Comparison of ENCODE assay signal across 1 cellular context in the genomic region with DNA sequence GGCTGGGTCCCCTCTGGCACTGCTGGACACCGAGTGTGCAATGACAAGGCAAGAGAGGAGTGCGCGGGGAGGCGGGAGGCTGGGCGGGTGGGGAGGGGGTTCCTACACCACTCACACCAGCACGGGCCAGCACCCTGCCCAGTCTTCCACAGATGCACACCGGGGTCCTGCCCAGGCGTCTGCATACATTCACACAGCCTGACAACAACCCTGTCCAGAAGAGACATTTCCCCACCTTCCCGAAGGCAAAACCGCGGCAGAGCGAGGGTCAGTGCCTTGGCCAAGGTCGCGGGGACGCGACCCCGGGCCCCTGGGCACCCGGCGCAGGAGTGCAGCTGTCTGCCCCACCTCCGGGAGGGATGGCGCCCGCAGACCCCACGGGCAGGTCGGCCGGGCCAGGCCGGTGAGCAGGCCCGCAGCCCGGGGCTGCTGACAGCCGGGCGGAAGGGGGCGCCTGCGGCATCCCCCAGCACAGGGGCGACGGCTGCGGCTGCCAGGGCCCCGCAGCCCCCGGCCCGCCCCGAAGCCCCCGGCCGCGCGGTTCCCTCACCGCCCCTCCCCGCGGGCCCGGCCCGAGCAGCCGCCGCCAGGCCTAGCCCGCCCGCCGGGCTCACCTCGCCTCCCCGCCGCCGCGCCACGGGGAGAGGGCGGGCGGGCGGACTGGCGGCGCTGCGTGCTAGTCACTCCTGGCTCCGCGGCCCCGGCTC.
TF ChIP-seq lines count a peak whose summit lies in the region.

No MANE protein-coding gene starts in this region.

TF ChIP-seq in liver, 16 proteins besides CTCF, POLR2A, EP300 and RAD21 (continued from another document):
- no peak for TF ChIP-seq TAF1 (conservative IDR thresholded peaks at IDR 0.05)
- TF ChIP-seq HNF4A (conservative IDR thresholded peaks at IDR 0.05) = no peak
- TF ChIP-seq, protein P1, sequence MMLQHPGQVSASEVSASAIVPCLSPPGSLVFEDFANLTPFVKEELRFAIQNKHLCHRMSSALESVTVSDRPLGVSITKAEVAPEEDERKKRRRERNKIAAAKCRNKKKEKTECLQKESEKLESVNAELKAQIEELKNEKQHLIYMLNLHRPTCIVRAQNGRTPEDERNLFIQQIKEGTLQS (IDR thresholded peaks at IDR 0.05) = no peak
- no peak for TF ChIP-seq SP1 (IDR thresholded peaks at IDR 0.05)
- no peak for TF ChIP-seq HNF4G (IDR thresholded peaks at IDR 0.05)
- no peak for TF ChIP-seq RXRA (IDR thresholded peaks at IDR 0.05)
- no peak for TF ChIP-seq FOXA1 (IDR thresholded peaks at IDR 0.05)
- TF ChIP-seq GABPA (IDR thresholded peaks at IDR 0.05 in 1 of 2, conservative IDR thresholded peaks at IDR 0.05 in 1 of 2) = no peak
